ENCODE assay signal across 5 cellular contexts in the genomic region with DNA sequence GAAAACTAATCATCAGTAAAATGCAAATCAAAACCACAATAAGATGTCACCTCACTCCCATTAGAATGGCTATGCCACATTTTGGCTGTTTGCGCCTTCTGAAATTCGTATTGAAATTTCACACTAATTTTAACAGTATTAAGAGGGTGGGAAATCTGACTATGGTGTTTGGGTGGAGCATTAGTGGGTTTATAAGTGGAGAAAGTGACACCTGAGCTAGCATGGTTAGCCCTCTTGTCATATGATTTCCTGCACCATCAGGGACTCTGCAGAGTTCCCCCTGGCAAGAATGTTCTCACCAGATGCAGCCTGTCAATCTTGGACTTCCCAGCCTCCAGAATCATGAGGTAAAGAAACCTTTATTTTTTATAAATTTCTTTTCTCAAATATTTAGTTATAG.
"Had no signal": no experiment of that assay in that cellular context is flagged by ENCODE, and none has a peak within 500 bp of the region (broad histone marks: within the 10 kb centered on the region; RNA-seq: fewer than 3 reads in every experiment).

No MANE protein-coding gene starts in this region.

- H3K36me3 Mint-ChIP-seq: IgD-negative memory B cell had no signal

- ATAC-seq: HepG2, K562 had no signal

- H3K4me3 Mint-ChIP-seq: IgD-negative memory B cell had no signal

- H3K27me3 Mint-ChIP-seq: IgD-negative memory B cell had no signal

- H3K27ac Mint-ChIP-seq: IgD-negative memory B cell had no signal

- DNase-seq: IMR-90, KBM-7 had no signal

- H3K4me1 Mint-ChIP-seq: IgD-negative memory B cell had no signal
